Comparison of ENCODE assay signal across 12 cellular contexts in the genomic region with DNA sequence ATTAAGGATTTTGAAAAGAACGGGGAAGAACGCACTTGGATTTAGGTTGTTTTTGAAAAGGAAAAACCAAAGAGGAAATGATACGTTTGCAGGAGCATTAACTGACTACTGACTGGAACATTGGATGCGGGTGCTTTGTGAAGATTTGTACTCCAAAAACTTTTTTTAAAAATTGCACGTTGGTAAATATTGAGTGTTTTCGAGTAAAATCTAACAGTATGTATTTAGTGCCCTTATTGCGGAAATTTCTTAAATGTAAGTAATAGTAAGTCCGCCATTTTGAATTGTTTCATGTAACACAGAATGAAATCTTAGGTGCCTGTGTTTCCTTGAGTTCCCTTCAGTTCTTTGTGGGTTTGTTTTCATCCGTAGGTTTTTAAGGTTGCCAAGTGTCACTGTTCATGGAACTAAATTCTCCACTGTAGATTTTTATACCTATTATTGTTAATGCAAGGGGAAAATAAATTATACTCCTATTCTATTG. TPM values are rescaled to one million over a fixed set of nuclear protein-coding genes. Genes with fewer than 3 reads are reported as not detected.
DNase-seq lines count a peak whose midpoint lies in the region; ATAC-seq and TF ChIP-seq lines count a peak whose summit lies in the region.
"Had no signal": no experiment of that assay in that cellular context is flagged by ENCODE, and none has a peak within 500 bp of the region (broad histone marks: within the 10 kb centered on the region; RNA-seq: fewer than 3 reads in every experiment).

No MANE protein-coding gene starts in this region.

- H3K4me2 ChIP-seq in SK-N-SH, result peak overlapping the region; percentile 89

- no peaks in the 10 kb centered on the region for H3K36me3 ChIP-seq in cardiac muscle cell
- no peaks in the 10 kb centered on the region for H3K36me3 ChIP-seq in SK-N-SH (replicated peaks in 1 of 2; ENCODE audit: control insufficient read depth in 1 of 2, insufficient read depth in 2 of 2, low read length in 1 of 2)
- H3K36me3 ChIP-seq in thymus (ENCODE audit: control insufficient read depth, insufficient read depth), result no peaks in the 10 kb centered on the region
- H3K36me3 ChIP-seq: thyroid gland had no signal

- peaks cover 16% of the 10 kb centered on the region for H3K4me1 Mint-ChIP-seq in glutamatergic neuron (ENCODE audit: low read depth, unreplicated experiment)

- POLR2A ChIA-PET in SK-N-SH (lab: Yijun Ruan, JAX), result no interaction called here

- peak overlapping the region; percentile 34; the same call in 1 of the 2 replicates for H3K9ac ChIP-seq in SK-N-SH

- CTCF ChIA-PET in SK-N-SH (lab: Yijun Ruan, JAX), result interaction anchor here (1.3 to 6.2 kb wide), 2 partner anchors 18 to 136 kb away, joined by 4 to 28 read pairs; no protein-coding TSS in a partner anchor

- H3K27ac ChIP-seq in cardiac muscle cell, result peak overlapping the region; percentile 20
- H3K27ac ChIP-seq in SK-N-SH (ENCODE audit: low read depth in 2 of 2, low read length in 1 of 2), result peak overlapping the region in 1 of 2 experiments; percentile 94; a peak in 2 of 4 replicates
- no peak overlapping the region for H3K27ac ChIP-seq in thymus (ENCODE audit: low read depth)
- H3K27ac ChIP-seq: thyroid gland had no signal

- H3K9me3 Mint-ChIP-seq in glutamatergic neuron (ENCODE audit: unreplicated experiment), result peaks cover 11% of the 10 kb centered on the region

- H3K27me3 Mint-ChIP-seq in glutamatergic neuron (ENCODE audit: unreplicated experiment), result peaks cover 14% of the 10 kb centered on the region

- 10% methylated on average over 9 of the region's 9 CpGs for WGBS in SK-N-SH (ENCODE audit: low lambda C conversion rate)
- whole genome bisulfite sequencing in thymus, result 9% methylated on average over 9 of the region's 9 CpGs

- H2AFZ ChIP-seq in SK-N-SH (ENCODE audit: low read depth), result peak overlapping the region; percentile 72; the same call in 1 of the 2 replicates

- no peaks in the 10 kb centered on the region for H3K79me2 ChIP-seq in SK-N-SH (ENCODE audit: insufficient read depth)

- peak overlapping the region; percentile 94 for H3K4me3 Mint-ChIP-seq in glutamatergic neuron (ENCODE audit: unreplicated experiment)

- H3K9me2 ChIP-seq in SK-N-SH, result no peaks in the 10 kb centered on the region

- peaks cover 2% of the 10 kb centered on the region for H3K36me3 Mint-ChIP-seq in glutamatergic neuron (ENCODE audit: unreplicated experiment)

- intact Hi-C loops in Right ventricle myocardium inferior (cut with DNase I), result no loop called here

- DNase-seq in cardiac muscle cell (ENCODE audit: low read depth in 1 of 2, low spot score in 1 of 2) (peak in 1 of 2 donors; percentile 38), Right ventricle myocardium inferior (ENCODE audit: missing footprints) (no peak), SK-N-SH (no peak), glutamatergic neuron (no peak), AML-193 (lab: John Stamatoyannopoulos, UW) (no peak)
- no peak for DNase-seq in activated CD4-positive, CD25-positive, alpha-beta regulatory T cell (lab: John Stamatoyannopoulos, UW)
- DNase-seq: DMS79 treated with DMSO at 0.1 percent for 48 hours, KG1 had no signal

- no peak for TF ChIP-seq EP300 in SK-N-SH (IDR thresholded peaks at IDR 0.05; ENCODE audit: borderline replicate concordance in 1 of 2, low read depth in 1 of 2, low read length in 1 of 2)

- H3K9me3 ChIP-seq in cardiac muscle cell (ENCODE audit: low read depth) (no peaks in the 10 kb centered on the region), SK-N-SH (no peaks in the 10 kb centered on the region), thymus (ENCODE audit: control insufficient read depth) (peaks cover 9% of the 10 kb centered on the region)
- H3K9me3 ChIP-seq: thyroid gland had no signal

- no peak for ATAC-seq in Right ventricle myocardium inferior
- no peak for ATAC-seq in GM19397 (IDR thresholded peaks at IDR 0.05; ENCODE audit: unreplicated experiment)

- no peaks in the 10 kb centered on the region for H3F3A ChIP-seq in SK-N-SH (replicated peaks; ENCODE audit: insufficient read depth)

- H3K4me3 ChIP-seq in cardiac muscle cell (peak overlapping the region; percentile 70), SK-N-SH (ENCODE audit: low read depth in 2 of 2, low read length in 1 of 2) (peak overlapping the region; percentile 63 to 72), thymus (ENCODE audit: low read length) (peak overlapping the region; percentile 36)

- TF ChIP-seq RAD21 in SK-N-SH (IDR thresholded peaks at IDR 0.05; ENCODE audit: low read length), result no peak

- H3K4me1 ChIP-seq in cardiac muscle cell (ENCODE audit: low read depth) (no peaks in the 10 kb centered on the region), SK-N-SH (ENCODE audit: control insufficient read depth in 1 of 2, insufficient read depth in 2 of 2, low read depth in 1 of 2, low read length in 1 of 2) (peaks cover 0 to 7% of the 10 kb centered on the region in 2 experiments; a peak in 2 of 4 replicates), thymus (ENCODE audit: control insufficient read depth, insufficient read depth, low read length) (peaks cover 5% of the 10 kb centered on the region)

- no peaks in the 10 kb centered on the region for H3K27me3 ChIP-seq in cardiac muscle cell
- H3K27me3 ChIP-seq in SK-N-SH (ENCODE audit: insufficient read depth), result peaks cover 8% of the 10 kb centered on the region
- peaks cover 25% of the 10 kb centered on the region for H3K27me3 ChIP-seq in thymus (ENCODE audit: control insufficient read depth, insufficient read depth)

- H3K27ac Mint-ChIP-seq in glutamatergic neuron (ENCODE audit: unreplicated experiment), result peak overlapping the region; percentile 99

- H4K20me1 ChIP-seq in SK-N-SH (ENCODE audit: insufficient read depth), result no peaks in the 10 kb centered on the region

- TF ChIP-seq CTCF in cardiac muscle cell (IDR thresholded peaks at IDR 0.05; ENCODE audit: low read depth, low read length) (no peak), SK-N-SH (IDR thresholded peaks at IDR 0.05) (0 out of 2 replicates have a peak, but pooled peaks have one; percentile 2), glutamatergic neuron (IDR thresholded peaks at IDR 0.05; ENCODE audit: partially characterized antibody, unreplicated experiment) (peak; percentile 36)

TF ChIP-seq in SK-N-SH, 30 proteins besides CTCF, POLR2A, EP300 and RAD21:
- TF ChIP-seq FOXM1 (IDR thresholded peaks at IDR 0.05; ENCODE audit: low read depth), result no peak
- TF ChIP-seq RXRA (IDR thresholded peaks at IDR 0.05; ENCODE audit: borderline replicate concordance, low read depth), result no peak
- no peak for TF ChIP-seq GATA2 (CRISPR knock-in tag; IDR thresholded peaks at IDR 0.05)
- TF ChIP-seq YY1 (IDR thresholded peaks at IDR 0.05; ENCODE audit: low read depth), result peak; percentile 80
- no peak for TF ChIP-seq FOXJ3 (CRISPR knock-in tag; IDR thresholded peaks at IDR 0.05)

RNA-seq across cellular contexts. Expression of gene LIN28B, which starts 15.2 kb away (rescaled TPM):
- total RNA-seq in cardiac muscle cell (9.8 and 18.6 TPM in 2 replicates), Right ventricle myocardium inferior (not detected), glutamatergic neuron (ENCODE audit: unreplicated experiment) (105 TPM)
- polyA plus RNA-seq in cardiac muscle cell (6.8 and 7.3 TPM in 2 replicates), SK-N-SH (2012; rRNA removed) (0.67 and 0.91 TPM in 2 replicates), thymus (0.02 TPM)
- 1.0 and 1.1 TPM in 2 replicates for polyA plus RNA-seq in SK-N-SH (2012; cell fraction: cytosol; rRNA removed)
- 0.53 and 1.1 TPM in 2 replicates for polyA plus RNA-seq in SK-N-SH (2012; cell fraction: nucleus; rRNA removed)
- total RNA-seq: pulmonary artery endothelial cell had no signal

Comparison
In these comparisons a context has a peak if more than half of its experiments do, and no peak if none do; other contexts are left out.
1. RNA of gene LIN28B, which starts 15.2 kb away (total RNA-seq): 105 TPM in glutamatergic neuron (single experiment) and 9.8 to 18.6 TPM in cardiac muscle cell; not detected in Right ventricle myocardium inferior (single experiment); every median in the first group is over 10 times any median in the second.
2. Peak in every context shown above with its lines, with median percentiles within 50 percentile points of each other: H3K4me3 ChIP-seq.